8 cellular contexts compared by ENCODE assay signal in the genomic region with DNA sequence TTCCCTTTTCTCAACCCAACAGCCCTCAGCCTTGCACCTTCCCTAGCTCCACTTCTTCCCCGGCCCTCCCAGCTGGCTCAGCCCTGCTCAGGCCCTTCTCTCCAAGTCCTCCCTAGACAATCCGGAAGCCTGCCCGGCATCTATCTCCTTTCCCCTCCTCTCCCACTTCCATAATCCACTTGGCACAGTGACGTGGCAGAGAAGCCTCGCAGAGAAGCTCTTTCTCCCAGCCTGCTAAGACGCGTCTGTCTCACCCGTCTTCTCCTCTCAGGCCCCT. TPM values are rescaled to one million over a fixed set of nuclear protein-coding genes. Genes with fewer than 3 reads are reported as not detected.
DNase-seq lines count a peak whose midpoint lies in the region; ATAC-seq and TF ChIP-seq lines count a peak whose summit lies in the region.

No MANE protein-coding gene starts in this region.

- H3K9me2 ChIP-seq in DOHH2 (replicated peaks; ENCODE audit: control insufficient read depth, low read length): no peaks in the 10 kb centered on the region

- no peaks in the 10 kb centered on the region for H3K27me3 ChIP-seq in DOHH2 (ENCODE audit: control insufficient read depth, low read length)
- H3K27me3 ChIP-seq in MG63: no peaks in the 10 kb centered on the region
- H3K27me3 ChIP-seq in cardiac muscle cell: no peaks in the 10 kb centered on the region

- no peaks in the 10 kb centered on the region for H3K27me3 Mint-ChIP-seq in progenitor cell of endocrine pancreas

- peaks cover 12% of the 10 kb centered on the region for H3K79me2 ChIP-seq in DOHH2 (ENCODE audit: control insufficient read depth, low read length)

- H3K4me3 ChIP-seq in DOHH2 (ENCODE audit: low read length) (peak overlapping the region; percentile 91), MG63 (peak overlapping the region; percentile 55), cardiac muscle cell (peak overlapping the region; percentile 100)

- H3K4me3 Mint-ChIP-seq in progenitor cell of endocrine pancreas (ENCODE audit: low read depth): peak overlapping the region; percentile 88

- peak overlapping the region; percentile 97 for H3K4me2 ChIP-seq in DOHH2 (ENCODE audit: low read length)

- H3K4me1 ChIP-seq in DOHH2 (ENCODE audit: control insufficient read depth, low read length) (peaks cover 18% of the 10 kb centered on the region), cardiac muscle cell (ENCODE audit: low read depth) (peaks cover 13% of the 10 kb centered on the region)

- H3K9me3 ChIP-seq in DOHH2 (ENCODE audit: control insufficient read depth, insufficient read depth, low read length) (no peaks in the 10 kb centered on the region), MG63 (no peaks in the 10 kb centered on the region), cardiac muscle cell (ENCODE audit: low read depth) (no peaks in the 10 kb centered on the region)

- no peaks in the 10 kb centered on the region for H3K9me3 Mint-ChIP-seq in activated naive CD4-positive, alpha-beta T cell treated with anti-CD3 and anti-CD28 coated beads, Interleukin-2, amount 50 U/mL, for 72 hours
- no peaks in the 10 kb centered on the region for H3K9me3 Mint-ChIP-seq in progenitor cell of endocrine pancreas (ENCODE audit: low read depth)

- H3F3A ChIP-seq in DOHH2 (ENCODE audit: control insufficient read depth, insufficient read depth): no peaks in the 10 kb centered on the region

- DNase-seq in MG63 (peak; percentile 47), cardiac muscle cell (ENCODE audit: low read depth in 1 of 2, low spot score in 1 of 2) (peak; percentile 48 to 81), progenitor cell of endocrine pancreas (ENCODE audit: low spot score, unreplicated experiment) (no peak), mucosa of gallbladder (ENCODE audit: low spot score) (no peak), cortex of kidney (lab: John Stamatoyannopoulos, UW) (no peak)
- no peak for DNase-seq in activated naive CD4-positive, alpha-beta T cell treated with anti-CD3 and anti-CD28 coated beads, Interleukin-2, amount 50 U/mL, for 72 hours (ENCODE audit: low spot score in 2 of 2)

- no peaks in the 10 kb centered on the region for H3K36me3 Mint-ChIP-seq in activated naive CD4-positive, alpha-beta T cell treated with anti-CD3 and anti-CD28 coated beads, Interleukin-2, amount 50 U/mL, for 72 hours
- H3K36me3 Mint-ChIP-seq in progenitor cell of endocrine pancreas (ENCODE audit: insufficient read depth): no peaks in the 10 kb centered on the region

- no peak for ATAC-seq in activated naive CD4-positive, alpha-beta T cell treated with anti-CD3 and anti-CD28 coated beads, Interleukin-2, amount 50 U/mL, for 72 hours
- no peak for ATAC-seq in GM19452 (IDR thresholded peaks at IDR 0.05; ENCODE audit: unreplicated experiment)

- no peak for TF ChIP-seq CTCF in DOHH2 (IDR thresholded peaks at IDR 0.05; ENCODE audit: low read depth, low read length, poor library complexity, severe bottlenecking)
- TF ChIP-seq CTCF in cardiac muscle cell (IDR thresholded peaks at IDR 0.05; ENCODE audit: low read depth, low read length): no peak
- no peak for TF ChIP-seq CTCF in progenitor cell of endocrine pancreas (IDR thresholded peaks at IDR 0.05; ENCODE audit: unreplicated experiment)

- H3K27ac Mint-ChIP-seq in activated naive CD4-positive, alpha-beta T cell treated with anti-CD3 and anti-CD28 coated beads, Interleukin-2, amount 50 U/mL, for 72 hours: peak overlapping the region; percentile 91 to 96
- H3K27ac Mint-ChIP-seq in progenitor cell of endocrine pancreas: peak overlapping the region; percentile 87

- peaks cover 12% of the 10 kb centered on the region for H3K4me1 Mint-ChIP-seq in progenitor cell of endocrine pancreas (ENCODE audit: low read depth)

- H4K20me1 ChIP-seq in DOHH2 (ENCODE audit: control insufficient read depth, insufficient read depth, low read depth, low read length): 0 out of 2 replicates have a peak, but pooled peaks cover 5% of the 10 kb centered on the region

- H3K27ac ChIP-seq in DOHH2 (ENCODE audit: low read depth, low read length): no peak overlapping the region
- H3K27ac ChIP-seq in cardiac muscle cell: peak overlapping the region; percentile 44

- H3K36me3 ChIP-seq in DOHH2 (ENCODE audit: control insufficient read depth, low read length) (peaks cover 8% of the 10 kb centered on the region), MG63 (no peaks in the 10 kb centered on the region), cardiac muscle cell (peaks cover 18% of the 10 kb centered on the region)

RNA-seq across cellular contexts. Expression of gene UBXN6, which starts 1.1 kb away (rescaled TPM):
- 58.0 and 107 TPM in 2 replicates for total RNA-seq in MG63 (2014; rRNA removed; shearing (Covaris generic); ENCODE audit: low replicate concordance)
- total RNA-seq in activated naive CD4-positive, alpha-beta T cell treated with anti-CD3 and anti-CD28 coated beads, Interleukin-2, amount 50 U/mL, for 72 hours: 10 to 100 TPM; 31.1 to 42.4 TPM
- total RNA-seq in cardiac muscle cell (147 and 192 TPM in 2 replicates), progenitor cell of endocrine pancreas (57.2 and 61.8 TPM in 2 replicates), mucosa of gallbladder (134 TPM)
- polyA plus RNA-seq in cardiac muscle cell: 33.7 and 46.2 TPM in 2 replicates

RNA-seq across cellular contexts. Expression of gene HDGFL2, which starts 15.6 kb away (rescaled TPM):
- total RNA-seq in MG63 (2014; rRNA removed; shearing (Covaris generic); ENCODE audit: low replicate concordance): 19.5 and 29.8 TPM in 2 replicates
- 10 to 100 TPM; 49.2 to 64.7 TPM for total RNA-seq in activated naive CD4-positive, alpha-beta T cell treated with anti-CD3 and anti-CD28 coated beads, Interleukin-2, amount 50 U/mL, for 72 hours
- 186 and 246 TPM in 2 replicates for total RNA-seq in cardiac muscle cell
- 123 and 140 TPM in 2 replicates for polyA plus RNA-seq in cardiac muscle cell
- 92.6 and 94.2 TPM in 2 replicates for total RNA-seq in progenitor cell of endocrine pancreas
- total RNA-seq in mucosa of gallbladder: 54.4 TPM

RNA-seq across cellular contexts. Expression of gene CHAF1A, which starts 54.1 kb away (rescaled TPM):
- 24.1 and 24.7 TPM in 2 replicates for total RNA-seq in MG63 (2014; rRNA removed; shearing (Covaris generic); ENCODE audit: low replicate concordance)
- total RNA-seq in activated naive CD4-positive, alpha-beta T cell treated with anti-CD3 and anti-CD28 coated beads, Interleukin-2, amount 50 U/mL, for 72 hours: 10 to 100 TPM; 67.1 to 93.6 TPM
- total RNA-seq in cardiac muscle cell (15.3 and 20.0 TPM in 2 replicates), progenitor cell of endocrine pancreas (41.8 and 48.2 TPM in 2 replicates), mucosa of gallbladder (8.3 TPM)
- 19.7 and 38.9 TPM in 2 replicates for polyA plus RNA-seq in cardiac muscle cell

RNA-seq across cellular contexts. Expression of gene SH3GL1, which starts 56.2 kb away (rescaled TPM):
- 50.5 and 76.0 TPM in 2 replicates for total RNA-seq in MG63 (2014; rRNA removed; shearing (Covaris generic); ENCODE audit: low replicate concordance)
- total RNA-seq in activated naive CD4-positive, alpha-beta T cell treated with anti-CD3 and anti-CD28 coated beads, Interleukin-2, amount 50 U/mL, for 72 hours: 10 to 100 TPM; 40.9 to 53.4 TPM
- total RNA-seq in cardiac muscle cell (87.2 and 97.9 TPM in 2 replicates), progenitor cell of endocrine pancreas (55.6 and 61.6 TPM in 2 replicates), mucosa of gallbladder (56.9 TPM)
- 92.6 and 92.8 TPM in 2 replicates for polyA plus RNA-seq in cardiac muscle cell

Comparison
In these comparisons a context has a peak if more than half of its experiments do, and no peak if none do; other contexts are left out.
1. DNase-seq: peak in MG63 (single experiment) and cardiac muscle cell (2 of 2); none in activated naive CD4-positive, alpha-beta T cell treated with anti-CD3 and anti-CD28 coated beads, Interleukin-2, amount 50 U/mL, for 72 hours (0 of 2), progenitor cell of endocrine pancreas (single experiment), mucosa of gallbladder (single experiment) and cortex of kidney (single experiment).
2. Peak in every context shown above with its lines, with median percentiles within 50 percentile points of each other: H3K4me3 ChIP-seq.